8 cellular contexts compared by ENCODE assay signal in genomic region chr2:46913471-46914381, GRCh38. TPM values are rescaled to one million over a fixed set of nuclear protein-coding genes. Genes with fewer than 3 reads are reported as not detected.
DNase-seq lines count a peak whose midpoint lies in the region; ATAC-seq and TF ChIP-seq lines count a peak whose summit lies in the region.

No MANE protein-coding gene starts in this region.

- no peaks in the 10 kb centered on the region for H3K27me3 ChIP-seq in right cardiac atrium (ENCODE audit: control insufficient read depth, insufficient read depth)

- peak in 1 of 2 donors; percentile 26 for ATAC-seq in right cardiac atrium
- ATAC-seq in HG02970 (IDR thresholded peaks at IDR 0.05; ENCODE audit: low FRiP score, unreplicated experiment) = no peak
- ATAC-seq in GM19467 (IDR thresholded peaks at IDR 0.05; ENCODE audit: unreplicated experiment) = no peak

- H3K4me1 ChIP-seq in right cardiac atrium (ENCODE audit: control insufficient read depth, insufficient read depth, low read length) = peaks cover 11% of the 10 kb centered on the region

- peak overlapping the region; percentile 1 for H3K27ac Mint-ChIP-seq in activated naive CD4-positive, alpha-beta T cell treated with anti-CD3 and anti-CD28 coated beads, Interleukin-2, amount 50 U/mL, for 24 hours

- no peak for TF ChIP-seq CTCF in WI38 (IDR thresholded peaks at IDR 0.05; ENCODE audit: low read depth, low read length)

- no peak for DNase-seq in activated naive CD4-positive, alpha-beta T cell treated with anti-CD3 and anti-CD28 coated beads, Interleukin-2, amount 50 U/mL, for 16 hours
- DNase-seq in right cardiac atrium (peak; percentile 44 to 62 (median 55)), stromal cell of bone marrow (ENCODE audit: low read depth) (peak; percentile 45), NCI-H774 (lab: John Stamatoyannopoulos, UW) (no peak)

- intact Hi-C loops in right cardiac atrium (cut with DNase I) = no loop called here

- H3K9me3 Mint-ChIP-seq in activated naive CD4-positive, alpha-beta T cell treated with anti-CD3 and anti-CD28 coated beads, Interleukin-2, amount 50 U/mL, for 24 hours = no peaks in the 10 kb centered on the region

- H3K27me3 Mint-ChIP-seq in activated naive CD4-positive, alpha-beta T cell treated with anti-CD3 and anti-CD28 coated beads, Interleukin-2, amount 50 U/mL, for 24 hours = no peaks in the 10 kb centered on the region

- peak overlapping the region; percentile 98 for H3K4me3 Mint-ChIP-seq in activated naive CD4-positive, alpha-beta T cell treated with anti-CD3 and anti-CD28 coated beads, Interleukin-2, amount 50 U/mL, for 24 hours

- H3K4me3 ChIP-seq in WI38 (ENCODE audit: low read depth, low read length) (peak overlapping the region; percentile 99), right cardiac atrium (ENCODE audit: low read length) (peak overlapping the region; percentile 95)

- peaks cover 62% of the 10 kb centered on the region for H3K4me1 Mint-ChIP-seq in activated naive CD4-positive, alpha-beta T cell treated with anti-CD3 and anti-CD28 coated beads, Interleukin-2, amount 50 U/mL, for 24 hours

- 79% methylated on average over 8 of the region's 8 CpGs for WGBS in right cardiac atrium

- H3K36me3 Mint-ChIP-seq in activated naive CD4-positive, alpha-beta T cell treated with anti-CD3 and anti-CD28 coated beads, Interleukin-2, amount 50 U/mL, for 24 hours = peaks cover 5% of the 10 kb centered on the region

- no peak overlapping the region for H3K27ac ChIP-seq in right cardiac atrium (ENCODE audit: low read length)

- H3K9me3 ChIP-seq in right cardiac atrium (ENCODE audit: control insufficient read depth, low read length) = no peaks in the 10 kb centered on the region

RNA-seq across cellular contexts. Expression of gene MCFD2, which starts 1.9 kb away (rescaled TPM):
- total RNA-seq in right cardiac atrium = 100 to 1,000 TPM in 1 of 4 donors, 10 to 100 TPM in 3; 63.9 to 103 (median 75.2) TPM
- 27.1 TPM for polyA plus RNA-seq in right cardiac atrium

RNA-seq across cellular contexts. Expression of gene TTC7A, which starts 27.3 kb away (rescaled TPM):
- 10 to 100 TPM in 1 of 4 donors, 1 to 10 TPM in 3; 6.4 to 10.1 (median 9.2) TPM for total RNA-seq in right cardiac atrium
- 6.0 TPM for polyA plus RNA-seq in right cardiac atrium

Comparison
In these comparisons a context has a peak if more than half of its experiments do, and no peak if none do; other contexts are left out.
1. DNase-seq: peak in right cardiac atrium (3 of 3) and stromal cell of bone marrow (single experiment); none in activated naive CD4-positive, alpha-beta T cell treated with anti-CD3 and anti-CD28 coated beads, Interleukin-2, amount 50 U/mL, for 16 hours (single experiment) and NCI-H774 (single experiment).